In the genomic region with DNA sequence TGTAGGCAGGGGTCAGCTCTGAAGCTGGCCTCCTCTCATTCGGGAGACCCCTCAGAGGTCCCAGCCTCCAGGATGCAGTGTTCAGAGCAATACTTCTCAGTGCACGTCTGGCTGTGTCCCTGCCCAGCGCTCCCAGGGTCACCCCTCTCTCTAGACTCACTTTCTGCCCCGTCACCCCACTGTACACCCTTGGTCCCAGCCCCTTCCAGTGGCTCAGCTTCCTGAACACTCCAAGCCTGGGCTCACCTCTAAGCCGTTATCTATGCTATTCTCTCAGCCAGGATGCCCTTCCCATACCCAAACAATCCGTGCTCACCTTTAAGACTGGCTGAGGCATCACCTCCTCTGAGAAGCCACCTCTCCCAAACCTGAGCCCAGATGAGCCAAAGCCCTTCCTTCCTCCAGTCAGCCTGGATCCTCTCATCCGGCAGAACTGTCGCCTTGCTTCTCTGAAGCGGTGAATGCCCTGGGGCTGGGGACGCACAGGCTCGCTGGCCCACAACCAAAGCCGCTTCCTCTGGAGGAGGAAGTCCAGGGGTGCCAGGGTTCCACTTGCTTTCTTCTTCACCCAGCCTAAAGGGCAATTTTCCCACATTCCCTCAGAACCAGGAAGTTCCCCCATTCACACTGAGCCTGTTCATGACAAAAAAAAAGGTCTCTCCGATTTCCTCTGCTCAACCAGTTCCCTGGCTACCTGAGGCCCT, we compare ENCODE assay signal across 10 cellular contexts. TPM values are rescaled to one million over a fixed set of nuclear protein-coding genes. Genes with fewer than 3 reads are reported as not detected.
DNase-seq lines count a peak whose midpoint lies in the region; ATAC-seq and TF ChIP-seq lines count a peak whose summit lies in the region.
"Had no signal": no experiment of that assay in that cellular context is flagged by ENCODE, and none has a peak within 500 bp of the region (broad histone marks: within the 10 kb centered on the region; RNA-seq: fewer than 3 reads in every experiment).

No MANE protein-coding gene starts in this region.

- H3K36me3 ChIP-seq in left ventricle myocardium inferior, result no peaks in the 10 kb centered on the region
- H3K36me3 ChIP-seq in OCI-LY7 (ENCODE audit: insufficient read depth, low read length), result no peaks in the 10 kb centered on the region

- H3K9me3 ChIP-seq in T-helper 17 cell (ENCODE audit: control insufficient read depth, low read length, poor library complexity, severe bottlenecking), result no peaks in the 10 kb centered on the region
- no peaks in the 10 kb centered on the region for H3K9me3 ChIP-seq in left ventricle myocardium inferior (replicated peaks)
- no peaks in the 10 kb centered on the region for H3K9me3 ChIP-seq in OCI-LY7 (ENCODE audit: low read length)

- H3K27me3 Mint-ChIP-seq in T-helper 17 cell, result no peaks in the 10 kb centered on the region
- H3K27me3 Mint-ChIP-seq in stimulated activated naive CD8-positive, alpha-beta T cell treated with anti-CD3 and anti-CD28 coated beads, Interleukin-15, amount 100 ng/mL, for 72 hours, result no peaks in the 10 kb centered on the region

- in situ Hi-C loops in GM13977 (cut with MboI; ENCODE audit: low pct_unique_long_range_greater_than_20kb, low sequenced_read_pairs, unreplicated experiment), result loop anchor here (10.0 kb wide), 2 partner anchors 364 to 474 kb away; no protein-coding TSS in a partner anchor

- no peak overlapping the region for H3K4me2 ChIP-seq in OCI-LY7 (ENCODE audit: low read length)

- DNase-seq in DMS53 (lab: John Stamatoyannopoulos, UW), result peak; percentile 45
- no peak for DNase-seq in DMS53 treated with DMSO at 0.1 percent for 48 hours (lab: John Stamatoyannopoulos, UW; ENCODE audit: unreplicated experiment)
- no peak for DNase-seq in T-helper 17 cell
- no peak for DNase-seq in left ventricle myocardium inferior
- DNase-seq in stimulated activated naive CD8-positive, alpha-beta T cell treated with anti-CD3 and anti-CD28 coated beads, Interleukin-15, amount 100 ng/mL, for 72 hours, result no peak
- no peak for DNase-seq in GM13977 (ENCODE audit: low spot score)
- no peak for DNase-seq in OCI-LY7 (ENCODE audit: low spot score)
- DNase-seq: NCI-H146 had no signal

- H3K4me1 Mint-ChIP-seq in T-helper 17 cell, result peaks cover 42% of the 10 kb centered on the region
- peaks cover 43% of the 10 kb centered on the region for H3K4me1 Mint-ChIP-seq in stimulated activated naive CD8-positive, alpha-beta T cell treated with anti-CD3 and anti-CD28 coated beads, Interleukin-15, amount 100 ng/mL, for 72 hours

- H3K4me1 ChIP-seq in left ventricle myocardium inferior (peaks cover 41% of the 10 kb centered on the region), OCI-LY7 (ENCODE audit: insufficient read depth, low read length, poor library complexity, severe bottlenecking) (peaks cover 5% of the 10 kb centered on the region)

- BruUV-seq in OCI-LY7 (replicated peaks; lab: Mats Ljungman, UMichigan), result no TSS peak

- H3K27ac ChIP-seq in left ventricle myocardium inferior (replicated peaks), result peak overlapping the region; percentile 55
- no peak overlapping the region for H3K27ac ChIP-seq in OCI-LY7 (ENCODE audit: low read depth, low read length, poor library complexity, severe bottlenecking)
- H3K27ac ChIP-seq: 22Rv1 had no signal

- POLR2A ChIA-PET in OCI-LY7 (lab: Charles Lee), result no interaction called here

- H3K27ac Mint-ChIP-seq in T-helper 17 cell, result peak overlapping the region; percentile 92
- H3K27ac Mint-ChIP-seq in stimulated activated naive CD8-positive, alpha-beta T cell treated with anti-CD3 and anti-CD28 coated beads, Interleukin-15, amount 100 ng/mL, for 72 hours, result peak overlapping the region; percentile 1 to 88

- H3K36me3 Mint-ChIP-seq in T-helper 17 cell (ENCODE audit: low read depth), result no peaks in the 10 kb centered on the region

- H2AFZ ChIP-seq in OCI-LY7 (ENCODE audit: low read length), result no peak overlapping the region

- CTCF ChIA-PET in OCI-LY7 (lab: Charles Lee; ENCODE audit: unreplicated experiment), result no interaction called here

- H3K4me3 ChIP-seq in left ventricle myocardium inferior, result no peak overlapping the region
- H3K4me3 ChIP-seq in OCI-LY7 (ENCODE audit: low read depth, low read length, poor library complexity, severe bottlenecking), result no peak overlapping the region

- H3K9me3 Mint-ChIP-seq in stimulated activated naive CD8-positive, alpha-beta T cell treated with anti-CD3 and anti-CD28 coated beads, Interleukin-15, amount 100 ng/mL, for 72 hours, result peaks cover 0 to 10% of the 10 kb centered on the region in 2 donors

- no peaks in the 10 kb centered on the region for H3K9me2 ChIP-seq in OCI-LY7 (ENCODE audit: insufficient read depth, low read length)

- H3K27me3 ChIP-seq in left ventricle myocardium inferior (ENCODE audit: low read depth), result peaks cover 25% of the 10 kb centered on the region

- peak overlapping the region; percentile 88 for H3K4me3 Mint-ChIP-seq in T-helper 17 cell
- peak overlapping the region in 1 of 2 donors; percentile 20 for H3K4me3 Mint-ChIP-seq in stimulated activated naive CD8-positive, alpha-beta T cell treated with anti-CD3 and anti-CD28 coated beads, Interleukin-15, amount 100 ng/mL, for 72 hours

- ATAC-seq in T-helper 17 cell (no peak), esophagus mucosa (no peak)
- no peak for ATAC-seq in stimulated activated naive CD8-positive, alpha-beta T cell treated with anti-CD3 and anti-CD28 coated beads, Interleukin-15, amount 100 ng/mL, for 72 hours

- H4K20me1 ChIP-seq in OCI-LY7 (ENCODE audit: insufficient read depth, low read length), result no peaks in the 10 kb centered on the region

- H3K79me2 ChIP-seq in OCI-LY7 (ENCODE audit: insufficient read depth, low read depth, low read length), result no peaks in the 10 kb centered on the region

- intact Hi-C loops in left ventricle myocardium inferior (cut with micrococcal nuclease), result loop anchor here (10.0 kb wide), 1 partner anchor 714 kb away; no protein-coding TSS in a partner anchor
- intact Hi-C loops in OCI-LY7 (cut with micrococcal nuclease; ENCODE audit: unreplicated experiment), result no loop called here

- TF ChIP-seq CTCF in left ventricle myocardium inferior (IDR thresholded peaks at IDR 0.05; ENCODE audit: borderline replicate concordance) (no peak), GM13977 (IDR thresholded peaks at IDR 0.05; ENCODE audit: extremely low read depth, insufficient read depth, missing control alignments) (no peak), OCI-LY7 (conservative IDR thresholded peaks at IDR 0.05; ENCODE audit: low read length) (no peak)

RNA-seq across cellular contexts. Expression of a gene that starts 13.7 kb away (rescaled TPM):
- total RNA-seq in T-helper 17 cell, result 1 to 10 TPM in 1 of 2 donors, under 1 TPM in 1; 0.91 to 2.6 TPM
- 33.0 TPM for total RNA-seq in left ventricle myocardium inferior
- total RNA-seq in OCI-LY7 (2014; rRNA removed; shearing (Covaris generic)), result 0.13 TPM in 1 of 2 replicates, not detected in the other
- total RNA-seq in OCI-LY7 (2022), result 0.55 and 0.59 TPM in 2 replicates
- 3.5 TPM for total RNA-seq in esophagus mucosa

RNA-seq across cellular contexts. Expression of a gene that starts 30.0 kb away (rescaled TPM):
- total RNA-seq in T-helper 17 cell, result 1 to 10 TPM in 1 of 2 donors, under 1 TPM in 1; 0.96 to 2.8 TPM
- not detected for total RNA-seq in left ventricle myocardium inferior
- total RNA-seq in OCI-LY7 (2014; rRNA removed; shearing (Covaris generic)), result 0.16 and 1.0 TPM in 2 replicates
- 0.34 and 0.50 TPM in 2 replicates for total RNA-seq in OCI-LY7 (2022)
- 45.0 TPM for total RNA-seq in esophagus mucosa

Comparison
In these comparisons a context has a peak if more than half of its experiments do, and no peak if none do; other contexts are left out.
1. RNA of a gene that starts 30.0 kb away (total RNA-seq): 45.0 TPM in esophagus mucosa (single experiment); 0.96 to 2.8 TPM in T-helper 17 cell, 0.16 to 1.0 TPM in OCI-LY7 and not detected in left ventricle myocardium inferior (single experiment); every median in the first group is over 10 times any median in the second.